33 cellular contexts compared by ENCODE assay signal in genomic region chr13:29947839-29948238, GRCh38.
"Had no signal": no experiment of that assay in that cellular context is flagged by ENCODE, and none has a peak within 500 bp of the region (broad histone marks: within the 10 kb centered on the region; RNA-seq: fewer than 3 reads in every experiment).

No MANE protein-coding gene starts in this region.

- FAIRE-seq: TTC549 had no signal

- H3K36me3 Mint-ChIP-seq: activated naive CD8-positive, alpha-beta T cell had no signal

- H3K4me1 ChIP-seq: SJSA1 had no signal

- H3K4me1 Mint-ChIP-seq: activated naive CD8-positive, alpha-beta T cell treated with anti-CD3 and anti-CD28 coated beads, Interleukin-2, amount 50 U/mL, for 24 hours had no signal

- H3K27me3 ChIP-seq: cardiac muscle cell, Peyer's patch, SJSA1 had no signal

- H3K4me3 ChIP-seq: cardiac muscle cell, Peyer's patch, SJSA1 had no signal

- H3K4me3 Mint-ChIP-seq: activated CD4-positive, alpha-beta T cell treated with anti-CD3 and anti-CD28 coated beads, Interleukin-2, amount 10 ng/mL, durations not matched to agents 24 days and 14 days; activated CD8-positive, alpha-beta T cell treated with anti-CD3 and anti-CD28 coated beads for 36 hours; activated naive CD4-positive, alpha-beta T cell treated with anti-CD3 and anti-CD28 coated beads for 36 hours; activated naive CD8-positive, alpha-beta T cell; activated naive CD8-positive, alpha-beta T cell treated with anti-CD3 and anti-CD28 coated beads, Interleukin-2, amount 50 U/mL, for 24 hours; activated T-cell treated with anti-CD3 and anti-CD28 coated beads, Interleukin-2, amount 50 U/mL, for 4 hours; activated T-helper 1 cell treated with anti-CD3 and anti-CD28 coated beads, Interleukin-12 subunit alpha, Interleukin-12 subunit beta, Interleukin-2, Interleukin-4 antibody, amounts not matched to agents 30 ng/mL and 10 ng/mL and 1 ng/mL, durations not matched to agents 14 hours and 24 hours and 36 hours; central memory CD8-positive, alpha-beta T cell; T-helper 1 cell treated with Interleukin-12 subunit alpha and Interleukin-12 subunit beta and Interleukin-4 antibody, amounts not matched to agents 30 μg/mL and 1 μg/mL, for 36 hours; T-helper 2 cell treated with Interferon-gamma antibody and Interleukin-4, amounts not matched to agents 5 μg/mL and 100 μg/mL, for 36 hours had no signal

- H3K27ac Mint-ChIP-seq: activated CD4-positive, alpha-beta T cell treated with anti-CD3 and anti-CD28 coated beads, Interleukin-2, amount 10 ng/mL, durations not matched to agents 24 days and 14 days; activated CD8-positive, alpha-beta T cell treated with anti-CD3 and anti-CD28 coated beads for 36 hours; activated naive CD4-positive, alpha-beta T cell treated with anti-CD3 and anti-CD28 coated beads for 36 hours; activated naive CD8-positive, alpha-beta T cell; activated naive CD8-positive, alpha-beta T cell treated with anti-CD3 and anti-CD28 coated beads, Interleukin-2, amount 50 U/mL, for 24 hours; activated T-helper 1 cell treated with anti-CD3 and anti-CD28 coated beads, Interleukin-12 subunit alpha, Interleukin-12 subunit beta, Interleukin-2, Interleukin-4 antibody, amounts not matched to agents 30 ng/mL and 10 ng/mL and 1 ng/mL, durations not matched to agents 14 hours and 24 hours and 36 hours; T-helper 1 cell treated with Interleukin-12 subunit alpha and Interleukin-12 subunit beta and Interleukin-4 antibody, amounts not matched to agents 30 μg/mL and 1 μg/mL, for 36 hours; T-helper 2 cell treated with Interferon-gamma antibody and Interleukin-4, amounts not matched to agents 5 μg/mL and 100 μg/mL, for 36 hours had no signal

- H3K4me2 ChIP-seq: SK-N-SH had no signal

- H3K27me3 Mint-ChIP-seq: activated CD8-positive, alpha-beta T cell treated with anti-CD3 and anti-CD28 coated beads for 36 hours; activated naive CD8-positive, alpha-beta T cell; activated naive CD8-positive, alpha-beta T cell treated with anti-CD3 and anti-CD28 coated beads, Interleukin-2, amount 50 U/mL, for 24 hours; central memory CD8-positive, alpha-beta T cell had no signal

- H3K27ac ChIP-seq: brain microvascular endothelial cell, cardiac muscle cell, Peyer's patch, SJSA1 had no signal

- H3K9me3 ChIP-seq: Peyer's patch, SJSA1, SK-N-SH had no signal

- H3K36me3 ChIP-seq: brain microvascular endothelial cell, cardiac muscle cell, Peyer's patch, SJSA1 had no signal

- H3K9ac ChIP-seq: SK-N-SH had no signal

- H3K9me3 Mint-ChIP-seq: activated CD4-positive, alpha-beta T cell treated with anti-CD3 and anti-CD28 coated beads, Interleukin-2, amount 10 ng/mL, durations not matched to agents 24 days and 14 days; activated CD8-positive, alpha-beta T cell treated with anti-CD3 and anti-CD28 coated beads for 36 hours; activated naive CD4-positive, alpha-beta T cell treated with anti-CD3 and anti-CD28 coated beads for 36 hours; activated naive CD8-positive, alpha-beta T cell treated with anti-CD3 and anti-CD28 coated beads, Interleukin-2, amount 50 U/mL, for 24 hours; activated T-cell treated with anti-CD3 and anti-CD28 coated beads, Interleukin-2, amount 50 U/mL, for 4 hours; activated T-helper 1 cell treated with anti-CD3 and anti-CD28 coated beads, Interleukin-12 subunit alpha, Interleukin-12 subunit beta, Interleukin-2, Interleukin-4 antibody, amounts not matched to agents 30 ng/mL and 10 ng/mL and 1 ng/mL, durations not matched to agents 14 hours and 24 hours and 36 hours; central memory CD8-positive, alpha-beta T cell; T-helper 1 cell treated with Interleukin-12 subunit alpha and Interleukin-12 subunit beta and Interleukin-4 antibody, amounts not matched to agents 30 μg/mL and 1 μg/mL, for 36 hours; T-helper 2 cell treated with Interferon-gamma antibody and Interleukin-4, amounts not matched to agents 5 μg/mL and 100 μg/mL, for 36 hours had no signal

- DNase-seq: activated CD4-positive, alpha-beta T cell treated with anti-CD3 and anti-CD28 coated beads, Interleukin-2, amount 10 ng/mL, durations not matched to agents 24 days and 14 days; activated CD4-positive, alpha-beta T cell treated with anti-CD3 and anti-CD28 coated beads, Interleukin-2, amount 50 U/mL, for 4 hours; activated CD8-positive, alpha-beta T cell treated with anti-CD3 and anti-CD28 coated beads for 36 hours; activated gamma-delta T cell treated with Interleukin-2 at 50 U/mL for 16 hours; activated naive CD4-positive, alpha-beta T cell treated with anti-CD3 and anti-CD28 coated beads for 36 hours; activated naive CD8-positive, alpha-beta T cell treated with anti-CD3 and anti-CD28 coated beads, Interleukin-2, amount 50 U/mL, for 24 hours; activated T-cell treated with anti-CD3 and anti-CD28 coated beads for 4 hours; activated T-cell treated with anti-CD3 and anti-CD28 coated beads, Interleukin-2, amount 50 U/mL, for 4 hours; anterior cingulate cortex; brain microvascular endothelial cell; Karpas-422; NCI-H1105; NCI-H1417 treated with DMSO at 0.1 percent for 48 hours; NCI-H187 treated with DMSO at 0.1 percent for 48 hours; NCI-H2081; NCI-H2171; NCI-H510A; NCI-H526; NCI-H748 treated with DMSO at 0.1 percent for 48 hours; NK-92 treated with Interleukin-12 subunit alpha and Interleukin-12 subunit beta, amount 100 ng/mL, for 24 hours; PC-3; Peyer's patch; RPMI8226; SHP77 treated with DMSO at 0.1 percent for 48 hours; SK-N-SH had no signal
